In the genomic region with DNA sequence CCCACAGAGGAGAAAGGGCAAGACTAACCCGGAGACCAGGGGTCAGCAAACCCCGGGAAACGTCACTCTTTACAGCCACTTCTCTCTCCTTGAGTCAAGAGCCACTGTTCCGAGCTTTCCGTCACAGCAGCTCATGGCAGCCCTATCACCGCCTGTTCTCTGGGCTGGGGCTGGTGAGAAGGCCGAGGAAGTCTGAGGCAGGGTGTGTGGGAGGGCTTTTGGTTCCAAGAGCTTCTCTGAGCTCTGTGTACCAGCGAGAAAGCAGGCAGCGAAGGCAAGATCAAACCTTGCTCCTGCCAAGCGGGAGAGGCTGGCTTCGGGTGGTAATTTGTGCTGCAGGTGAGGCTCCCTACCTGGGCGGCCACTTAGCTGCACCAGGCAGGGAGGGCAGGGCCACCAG, we compare ENCODE assay signal across 25 cellular contexts.
"Had no signal": no experiment of that assay in that cellular context is flagged by ENCODE, and none has a peak within 500 bp of the region (broad histone marks: within the 10 kb centered on the region; RNA-seq: fewer than 3 reads in every experiment).

No MANE protein-coding gene starts in this region.

- H3K4me2 ChIP-seq: hepatocyte had no signal

- H3K4me3 ChIP-seq: breast epithelium, gastroesophageal sphincter, hepatocyte, right lobe of liver, vagina had no signal

- H3K4me1 ChIP-seq: breast epithelium, right lobe of liver, vagina had no signal

- H3K27me3 ChIP-seq: breast epithelium, gastroesophageal sphincter, hepatocyte, right lobe of liver, vagina had no signal

- H3K9me3 ChIP-seq: breast epithelium, gastroesophageal sphincter, right lobe of liver, vagina had no signal

- H3K36me3 ChIP-seq: breast epithelium, vagina had no signal

- DNase-seq: activated CD4-positive, alpha-beta memory T cell treated with anti-CD3 and anti-CD28 coated beads for 36 hours; activated CD4-positive, alpha-beta T cell treated with anti-CD3 and anti-CD28 coated beads, Interleukin-2, amount 10 ng/mL, durations not matched to agents 24 days and 14 days; activated CD8-positive, alpha-beta memory T cell treated with anti-CD3 and anti-CD28 coated beads, Interleukin-2, amount 50 U/mL, for 4 hours; activated gamma-delta T cell treated with Interleukin-2 at 50 U/mL for 16 hours; activated naive CD4-positive, alpha-beta T cell treated with anti-CD3 and anti-CD28 coated beads, Interleukin-2, amount 50 U/mL, for 16 hours; activated T-cell treated with anti-CD3 and anti-CD28 coated beads, Interleukin-2, amount 50 U/mL, for 1 hour; amniotic stem cell; central memory CD4-positive, alpha-beta T cell; effector CD4-positive, alpha-beta T cell; left cardiac atrium; mammary epithelial cell; naive B cell; right lobe of liver; small intestine; stimulated activated CD4-positive, alpha-beta T cell treated with anti-CD3 and anti-CD28 coated beads, Interleukin-1b, Interleukin-23, amount 100 ng/mL, for 48 hours; stimulated activated CD4-positive, alpha-beta T cell treated with anti-CD3 and anti-CD28 coated beads, Interleukin-4, amount 100 ng/mL, for 4 hours; stimulated activated CD8-positive, alpha-beta memory T cell treated with anti-CD3 and anti-CD28 coated beads, Interleukin-4, amount 100 ng/mL, for 48 hours; stimulated activated naive CD8-positive, alpha-beta T cell treated with anti-CD3 and anti-CD28 coated beads, Interleukin-15, amount 100 ng/mL, for 72 hours; substantia nigra; T1000; WERI-Rb-1 had no signal

- H2AFZ ChIP-seq: hepatocyte had no signal

- H3K27ac ChIP-seq: breast epithelium, gastroesophageal sphincter, hepatocyte, right lobe of liver, vagina had no signal
